Comparison of ENCODE assay signal across 16 cellular contexts in genomic region chr20:57092900-57093238, GRCh38.
"Had no signal": no experiment of that assay in that cellular context is flagged by ENCODE, and none has a peak within 500 bp of the region (broad histone marks: within the 10 kb centered on the region; RNA-seq: fewer than 3 reads in every experiment).

No MANE protein-coding gene starts in this region.

- H3K4me1 ChIP-seq: left lung, pancreas, prostate gland, upper lobe of right lung had no signal

- DNase-seq: islet precursor cell; kidney glomerular epithelial cell; left lung; mucosa of descending colon; sigmoid colon; small intestine; stimulated activated CD4-positive, alpha-beta T cell treated with anti-CD3 and anti-CD28 coated beads, Interleukin-4, amount 100 ng/mL, for 24 hours; tibial artery; trophoblast cell; upper lobe of right lung had no signal

- H3K27ac ChIP-seq: heart left ventricle, left lung, pancreas, prostate gland, sigmoid colon, spleen, suprapubic skin, thoracic aorta, tibial artery, upper lobe of right lung had no signal

- H3K27me3 ChIP-seq: upper lobe of right lung had no signal

- H3K36me3 ChIP-seq: heart left ventricle, left lung, pancreas, prostate gland, sigmoid colon, spleen, suprapubic skin, thoracic aorta, tibial artery, upper lobe of right lung had no signal

- H3K4me3 ChIP-seq: heart left ventricle, left lung, mucosa of descending colon, pancreas, prostate gland, sigmoid colon, spleen, suprapubic skin, thoracic aorta, tibial artery, upper lobe of right lung had no signal

- FAIRE-seq: pancreas, small intestine had no signal

- H3K9me3 ChIP-seq: heart left ventricle, left lung, mucosa of descending colon, pancreas, prostate gland, sigmoid colon, suprapubic skin, thoracic aorta, tibial artery, upper lobe of right lung had no signal
